ENCODE assay signal across 8 cellular contexts in genomic region chr17:28724500-28725165, GRCh38. TPM values are rescaled to one million over a fixed set of nuclear protein-coding genes. Genes with fewer than 3 reads are reported as not detected.
DNase-seq lines count a peak whose midpoint lies in the region; ATAC-seq and TF ChIP-seq lines count a peak whose summit lies in the region.

No MANE protein-coding gene starts in this region.

- H3K27ac ChIP-seq in PC-3 (ENCODE audit: low read length) (no peak overlapping the region; the same call in 1 of the 2 replicates), ectodermal cell (ENCODE audit: insufficient read depth, low read depth, low read length, poor library complexity, severe bottlenecking) (no peak overlapping the region)

- peak overlapping the region; percentile 60 for H3K4me3 ChIP-seq in PC-3 (ENCODE audit: low read length)
- peak overlapping the region; percentile 83 for H3K4me3 ChIP-seq in ectodermal cell (ENCODE audit: insufficient read depth, low read depth, low read length)
- H3K4me3 ChIP-seq in skeletal muscle cell (ENCODE audit: low read depth, low read length), result peak overlapping the region; percentile 67

- H3F3A ChIP-seq in PC-3 (ENCODE audit: low read length, unreplicated experiment), result peaks cover 12% of the 10 kb centered on the region

- no peak for ATAC-seq in PC-3

- peaks cover 35% of the 10 kb centered on the region for H3K4me1 ChIP-seq in PC-3 (ENCODE audit: insufficient read depth, low read length)
- peaks cover 35% of the 10 kb centered on the region for H3K4me1 ChIP-seq in ectodermal cell (ENCODE audit: control insufficient read depth, insufficient read depth, low read length)

- 85 to 88% methylated on average over 10 of the region's 10 CpGs for WGBS in ectodermal cell, 2 experiments

- peaks cover 38% of the 10 kb centered on the region for H3K79me2 ChIP-seq in PC-3 (ENCODE audit: low read length)

- H3K36me3 ChIP-seq in PC-3 (ENCODE audit: low read depth, low read length), result peaks cover 43% of the 10 kb centered on the region
- H3K36me3 ChIP-seq in ectodermal cell (ENCODE audit: control insufficient read depth, insufficient read depth, low read length), result peaks cover 26% of the 10 kb centered on the region

- CTCF ChIA-PET in PC-3 (lab: Charles Lee), result no interaction called here

- H4K20me1 ChIP-seq in PC-3 (ENCODE audit: low read length), result peaks cover 32% of the 10 kb centered on the region

- POLR2A ChIA-PET in PC-3 (lab: Charles Lee; ENCODE audit: unreplicated experiment), result no interaction called here

- no peaks in the 10 kb centered on the region for H3K9me2 ChIP-seq in PC-3 (replicated peaks; ENCODE audit: low read length)

- no peaks in the 10 kb centered on the region for H3K9me3 ChIP-seq in PC-3 (ENCODE audit: low read length)
- no peaks in the 10 kb centered on the region for H3K9me3 ChIP-seq in ectodermal cell (ENCODE audit: control insufficient read depth, low read length)

- no peak overlapping the region for H2AFZ ChIP-seq in PC-3 (ENCODE audit: low read length)

- no TSS peak for BruUV-seq in PC-3 (replicated peaks; lab: Mats Ljungman, UMichigan)

- H3K27me3 ChIP-seq in PC-3 (ENCODE audit: low read length) (no peaks in the 10 kb centered on the region), ectodermal cell (ENCODE audit: control insufficient read depth, insufficient read depth, low read length, poor library complexity, severe bottlenecking) (no peaks in the 10 kb centered on the region)

- TF ChIP-seq CTCF in PC-3 (conservative IDR thresholded peaks at IDR 0.05; ENCODE audit: low read depth, low read length) (no peak), GM10266 (IDR thresholded peaks at IDR 0.05; ENCODE audit: control insufficient read depth, insufficient read depth, low read depth, missing control alignments) (no peak), GM20000 (IDR thresholded peaks at IDR 0.05; ENCODE audit: extremely low read depth, missing control alignments) (no peak)

- peak; percentile 57 for DNase-seq in DMS53 (lab: John Stamatoyannopoulos, UW)
- DNase-seq in DMS53 treated with DMSO at 0.1 percent for 48 hours (lab: John Stamatoyannopoulos, UW; ENCODE audit: unreplicated experiment), result no peak
- DNase-seq in PC-3, result no peak
- DNase-seq in skeletal muscle cell (ENCODE audit: low read depth), result no peak
- DNase-seq in GM10266 (ENCODE audit: extremely low spot score), result no peak
- DNase-seq in HuH-7 (ENCODE audit: low spot score), result no peak
- no peak for DNase-seq in GM20000 (ENCODE audit: low spot score)

- intact Hi-C loops in PC-3 (cut with micrococcal nuclease), result loop anchor here (10.0 kb wide), 1 partner anchor 180 kb away; the partner anchor contains the start of gene DHRS13

- H3K4me2 ChIP-seq in PC-3 (ENCODE audit: low read length), result peak overlapping the region; percentile 96

- H3K9ac ChIP-seq in PC-3 (ENCODE audit: low read length), result no peak overlapping the region

RNA-seq across cellular contexts. Expression of gene TLCD1, which starts 1.4 kb away (rescaled TPM):
- 7.1 and 9.3 TPM in 2 replicates for total RNA-seq in PC-3 (2014; rRNA removed)
- polyA plus RNA-seq in ectodermal cell (2013, experiment 1 of 4), result 12.6 TPM
- polyA plus RNA-seq in ectodermal cell (2013, experiment 2 of 4), result 13.5 TPM
- 12.7 TPM for polyA plus RNA-seq in ectodermal cell (2013, experiment 3 of 4)
- polyA plus RNA-seq in ectodermal cell (2013, experiment 4 of 4), result 11.8 TPM

RNA-seq across cellular contexts. Expression of gene NEK8, which starts 4.0 kb away (rescaled TPM):
- total RNA-seq in PC-3 (2014; rRNA removed), result 2.4 and 3.7 TPM in 2 replicates
- 12.2 TPM for polyA plus RNA-seq in ectodermal cell (2013, experiment 1 of 4)
- polyA plus RNA-seq in ectodermal cell (2013, experiment 2 of 4), result 11.3 TPM
- polyA plus RNA-seq in ectodermal cell (2013, experiment 3 of 4), result 6.1 TPM
- 8.4 TPM for polyA plus RNA-seq in ectodermal cell (2013, experiment 4 of 4)

RNA-seq across cellular contexts. Expression of gene RPL23A, which starts 4.8 kb away (rescaled TPM):
- total RNA-seq in PC-3 (2014; rRNA removed), result 390 and 515 TPM in 2 replicates
- 1,725 TPM for polyA plus RNA-seq in ectodermal cell (2013, experiment 1 of 4)
- 1,692 TPM for polyA plus RNA-seq in ectodermal cell (2013, experiment 2 of 4)
- polyA plus RNA-seq in ectodermal cell (2013, experiment 3 of 4), result 2,280 TPM
- polyA plus RNA-seq in ectodermal cell (2013, experiment 4 of 4), result 2,403 TPM

RNA-seq across cellular contexts. Expression of gene RAB34, which starts 7.0 kb away (rescaled TPM):
- 207 and 211 TPM in 2 replicates for total RNA-seq in PC-3 (2014; rRNA removed)
- polyA plus RNA-seq in ectodermal cell (2013, experiment 1 of 4), result 98.2 TPM
- polyA plus RNA-seq in ectodermal cell (2013, experiment 2 of 4), result 95.9 TPM
- polyA plus RNA-seq in ectodermal cell (2013, experiment 3 of 4), result 94.5 TPM
- polyA plus RNA-seq in ectodermal cell (2013, experiment 4 of 4), result 94.6 TPM

RNA-seq across cellular contexts. Expression of gene PROCA1, which starts 12.9 kb away (rescaled TPM):
- total RNA-seq in PC-3 (2014; rRNA removed), result 1.9 and 2.6 TPM in 2 replicates
- polyA plus RNA-seq in ectodermal cell (2013, experiment 1 of 4), result 28.7 TPM
- polyA plus RNA-seq in ectodermal cell (2013, experiment 2 of 4), result 21.6 TPM
- polyA plus RNA-seq in ectodermal cell (2013, experiment 3 of 4), result 24.4 TPM
- polyA plus RNA-seq in ectodermal cell (2013, experiment 4 of 4), result 24.0 TPM
